8 cellular contexts compared by ENCODE assay signal in genomic region chr22:35921777-35922176, GRCh38.
DNase-seq lines count a peak whose midpoint lies in the region; ATAC-seq and TF ChIP-seq lines count a peak whose summit lies in the region.

No MANE protein-coding gene starts in this region.

- H3K4me1 Mint-ChIP-seq in activated CD4-positive, alpha-beta T cell treated with anti-CD3 and anti-CD28 coated beads, Interleukin-2, amount 10 ng/mL, durations not matched to agents 7 days and 5 days, result peaks cover 4% of the 10 kb centered on the region
- H3K4me1 Mint-ChIP-seq in neural crest cell, result peaks cover 35% of the 10 kb centered on the region

- no peak overlapping the region for H3K27ac Mint-ChIP-seq in activated CD4-positive, alpha-beta T cell treated with anti-CD3 and anti-CD28 coated beads, Interleukin-2, amount 10 ng/mL, durations not matched to agents 7 days and 5 days
- H3K27ac Mint-ChIP-seq in neural crest cell (ENCODE audit: unreplicated experiment), result no peak overlapping the region

- CTCF ChIA-PET in activated CD4-positive, alpha-beta T cell treated with anti-CD3 and anti-CD28 coated beads, Interleukin-2, amount 10 ng/mL, durations not matched to agents 7 days and 5 days (lab: Charles Lee), result interaction anchor here (0.6 kb wide), 2 partner anchors 25 to 136 kb away, joined by 3 read pairs; no protein-coding TSS in a partner anchor

- ATAC-seq in HG02642 (IDR thresholded peaks at IDR 0.05; ENCODE audit: poor library complexity, unreplicated experiment) (no peak), HG02588 (IDR thresholded peaks at IDR 0.05; ENCODE audit: unreplicated experiment) (no peak)

- peak; percentile 69 for TF ChIP-seq CTCF in GM12872 (IDR thresholded peaks at IDR 0.05; ENCODE audit: insufficient read depth, low read depth, low read length)
- TF ChIP-seq CTCF in neural crest cell (conservative IDR thresholded peaks at IDR 0.05), result peak; percentile 66

- H3K4me3 Mint-ChIP-seq in activated CD4-positive, alpha-beta T cell treated with anti-CD3 and anti-CD28 coated beads, Interleukin-2, amount 10 ng/mL, durations not matched to agents 7 days and 5 days, result no peak overlapping the region
- H3K4me3 Mint-ChIP-seq in neural crest cell, result no peak overlapping the region

- POLR2A ChIA-PET in activated CD4-positive, alpha-beta T cell treated with anti-CD3 and anti-CD28 coated beads, Interleukin-2, amount 10 ng/mL, durations not matched to agents 7 days and 5 days (lab: Charles Lee), result no interaction called here

- peak; percentile 84 for DNase-seq in AG08395 (ENCODE audit: low spot score)
- DNase-seq in NCI-H2171 treated with DMSO at 0.1 percent for 48 hours (lab: John Stamatoyannopoulos, UW), result peak; percentile 75
- peak; percentile 50 for DNase-seq in activated CD4-positive, alpha-beta T cell treated with anti-CD3 and anti-CD28 coated beads, Interleukin-2, amount 10 ng/mL, durations not matched to agents 7 days and 5 days
- DNase-seq in fibroblast of peridontal ligament (ENCODE audit: extremely low read depth), result peak; percentile 93
- peak; percentile 28 for DNase-seq in neural crest cell (ENCODE audit: low read depth, low spot score)

- H3K27me3 Mint-ChIP-seq in activated CD4-positive, alpha-beta T cell treated with anti-CD3 and anti-CD28 coated beads, Interleukin-2, amount 10 ng/mL, durations not matched to agents 7 days and 5 days, result no peaks in the 10 kb centered on the region
- H3K27me3 Mint-ChIP-seq in neural crest cell (ENCODE audit: low read depth), result no peaks in the 10 kb centered on the region

- no peaks in the 10 kb centered on the region for H3K36me3 Mint-ChIP-seq in activated CD4-positive, alpha-beta T cell treated with anti-CD3 and anti-CD28 coated beads, Interleukin-2, amount 10 ng/mL, durations not matched to agents 7 days and 5 days (ENCODE audit: low read depth)
- H3K36me3 Mint-ChIP-seq in neural crest cell (ENCODE audit: low read depth), result no peaks in the 10 kb centered on the region

- H3K9me3 Mint-ChIP-seq in activated CD4-positive, alpha-beta T cell treated with anti-CD3 and anti-CD28 coated beads, Interleukin-2, amount 10 ng/mL, durations not matched to agents 7 days and 5 days, result no peaks in the 10 kb centered on the region
- no peaks in the 10 kb centered on the region for H3K9me3 Mint-ChIP-seq in neural crest cell

Comparison
In these comparisons a context has a peak if more than half of its experiments do, and no peak if none do; other contexts are left out.
1. DNase-seq: peak in every context shown above with its lines; median percentile 93 in fibroblast of peridontal ligament; 84 in AG08395; 75 in NCI-H2171 treated with DMSO at 0.1 percent for 48 hours; 50 in activated CD4-positive, alpha-beta T cell treated with anti-CD3 and anti-CD28 coated beads, Interleukin-2, amount 10 ng/mL, durations not matched to agents 7 days and 5 days; 28 in neural crest cell.